ENCODE assay signal across 18 cellular contexts in genomic region chr6:70336976-70337375, GRCh38. TPM values are rescaled to one million over a fixed set of nuclear protein-coding genes. Genes with fewer than 3 reads are reported as not detected.
DNase-seq lines count a peak whose midpoint lies in the region; ATAC-seq, FAIRE-seq and TF ChIP-seq lines count a peak whose summit lies in the region.
"Had no signal": no experiment of that assay in that cellular context is flagged by ENCODE, and none has a peak within 500 bp of the region (broad histone marks: within the 10 kb centered on the region; RNA-seq: fewer than 3 reads in every experiment).

No MANE protein-coding gene starts in this region.

- H2AFZ ChIP-seq in K562 (ENCODE audit: low read depth, low read length) = peak overlapping the region; percentile 1
- H2AFZ ChIP-seq: GM23248 had no signal

- peaks cover 49% of the 10 kb centered on the region for H3K9me3 Mint-ChIP-seq in mesothelial cell of epicardium

- peak overlapping the region; percentile 67; the same call in 1 of the 2 replicates for H3K4me2 ChIP-seq in K562 (ENCODE audit: insufficient read depth, low read length)

- H3K9me1 ChIP-seq in K562 (ENCODE audit: control insufficient read depth, insufficient read depth, low read length) = no peaks in the 10 kb centered on the region

- no peak for TF ChIP-seq EP300 in K562 (IDR thresholded peaks at IDR 0.05; ENCODE audit: low read length)

- TF ChIP-seq RAD21 in K562 (CRISPR knock-in tag; conservative IDR thresholded peaks at IDR 0.05 in 1 of 2, IDR thresholded peaks at IDR 0.05 in 1 of 2) = no peak

- no peak for DNase-seq in K562 (ENCODE audit: extremely low read depth in 1 of 4, low spot score in 3 of 4)
- peak; percentile 34 for DNase-seq in small intestine
- no peak for DNase-seq in cortex of kidney (lab: John Stamatoyannopoulos, UW)
- DNase-seq in D721Med (ENCODE audit: insufficient read length, low spot score) = no peak
- no peak for DNase-seq in mesothelial cell of epicardium (ENCODE audit: low spot score in 2 of 2, unreplicated experiment in 2 of 2)
- DNase-seq: ACHN; BE2C; C1 segment of cervical spinal cord; CD4-positive, CD25-positive, alpha-beta regulatory T cell; GM23248; HCEC 1CT had no signal

- no peaks in the 10 kb centered on the region for H3K4me1 Mint-ChIP-seq in mesothelial cell of epicardium
- H3K4me1 Mint-ChIP-seq: CD4-positive, CD25-positive, alpha-beta regulatory T cell had no signal

- no peaks in the 10 kb centered on the region for H3K79me2 ChIP-seq in K562 (ENCODE audit: control insufficient read depth, insufficient read depth, low read length)

- H3K36me3 Mint-ChIP-seq in mesothelial cell of epicardium = no peaks in the 10 kb centered on the region
- H3K36me3 Mint-ChIP-seq: CD4-positive, CD25-positive, alpha-beta regulatory T cell had no signal

- TF ChIP-seq POLR2A in K562 (conservative IDR thresholded peaks at IDR 0.05) = no peak

- TF ChIP-seq CTCF in K562 (IDR thresholded peaks at IDR 0.05 in 2 of 3, conservative IDR thresholded peaks at IDR 0.05 in 1 of 3; ENCODE audit: insufficient read depth in 2 of 3, low read depth in 1 of 3, low read length in 3 of 3) (no peak), D721Med (IDR thresholded peaks at IDR 0.05; ENCODE audit: insufficient read depth, missing control alignments) (no peak), mesothelial cell of epicardium (IDR thresholded peaks at IDR 0.05; ENCODE audit: unreplicated experiment) (no peak)

- peak overlapping the region; percentile 56 for H3K27ac ChIP-seq in K562 (ENCODE audit: extremely low read depth, low read depth, low read length)
- peak overlapping the region; percentile 59 for H3K27ac ChIP-seq in mesodermal cell (ENCODE audit: low read depth, low read length, severe bottlenecking)
- H3K27ac ChIP-seq in small intestine (ENCODE audit: low read depth in 1 of 2, low read length in 1 of 2) = no peak overlapping the region
- H3K27ac ChIP-seq: GM23248 had no signal

- no peaks in the 10 kb centered on the region for H3K27me3 ChIP-seq in K562 (ENCODE audit: control insufficient read depth in 2 of 2, insufficient read depth in 2 of 2, low read length in 2 of 2)
- no peaks in the 10 kb centered on the region for H3K27me3 ChIP-seq in small intestine (ENCODE audit: control insufficient read depth in 2 of 2, insufficient read depth in 2 of 2, low read length in 2 of 2)

- 38% methylated on average over 5 of the region's 5 CpGs for WGBS in K562 (ENCODE audit: insufficient coverage, low coverage, missing lambda C conversion rate)
- 80 to 97% methylated on average over 3 to 5 of the region's 5 CpGs for WGBS in mesodermal cell (ENCODE audit: insufficient coverage in 2 of 2), 2 experiments
- WGBS in small intestine, 3 donors = 8 to 57% (median 37%) methylated on average over 5 of the region's 5 CpGs

- in situ Hi-C loops in K562 (cut with MboI) = no loop called here

- intact Hi-C loops in K562 (cut with micrococcal nuclease) = no loop called here

- POLR2A ChIA-PET in K562 (lab: Yijun Ruan, JAX) = interaction anchor here (0.6 to 2.6 kb wide), 7 partner anchors 9 to 334 kb away, joined by 3 to 15 read pairs (median 4); no protein-coding TSS in a partner anchor

- CTCF ChIA-PET in K562 (lab: Yijun Ruan, JAX; ENCODE audit: low intra/inter-chr PET ratio) = no interaction called here

- BruUV-seq in K562 (replicated peaks; lab: Mats Ljungman, UMichigan) = no TSS peak

- H3K27ac Mint-ChIP-seq in mesothelial cell of epicardium = no peak overlapping the region

- H3K4me1 ChIP-seq in K562 (replicated peaks in 1 of 2; ENCODE audit: control insufficient read depth in 2 of 2, insufficient read depth in 2 of 2, low read length in 2 of 2) = peaks cover 8 to 13% of the 10 kb centered on the region in 2 experiments
- H3K4me1 ChIP-seq in mesodermal cell (ENCODE audit: control insufficient read depth, insufficient read depth, low read length, poor library complexity, severe bottlenecking) = peaks cover 4% of the 10 kb centered on the region
- no peaks in the 10 kb centered on the region for H3K4me1 ChIP-seq in small intestine (ENCODE audit: control insufficient read depth in 2 of 2, insufficient read depth in 1 of 2, low read depth in 1 of 2, low read length in 1 of 2)
- H3K4me1 ChIP-seq: BE2C had no signal

- H4K20me1 ChIP-seq in K562 (replicated peaks; ENCODE audit: control insufficient read depth, insufficient read depth, low read length) = no peaks in the 10 kb centered on the region

- H3K4me3 Mint-ChIP-seq in mesothelial cell of epicardium = no peak overlapping the region
- H3K4me3 Mint-ChIP-seq: CD4-positive, CD25-positive, alpha-beta regulatory T cell had no signal

- H3K27me3 Mint-ChIP-seq in mesothelial cell of epicardium (ENCODE audit: low read depth) = peaks cover 26% of the 10 kb centered on the region

- no peak overlapping the region for H3K4me3 ChIP-seq in K562
- no peak overlapping the region for H3K4me3 ChIP-seq in mesodermal cell (ENCODE audit: extremely low read depth, insufficient read depth, low read length, poor library complexity, severe bottlenecking)
- H3K4me3 ChIP-seq in small intestine (ENCODE audit: low read depth in 1 of 2, low read length in 2 of 2) = no peak overlapping the region
- H3K4me3 ChIP-seq: GM23248 had no signal

- H3K9me3 ChIP-seq in K562 (replicated peaks; ENCODE audit: control insufficient read depth, insufficient read depth, low read depth, low read length) (peaks cover 11% of the 10 kb centered on the region), mesodermal cell (ENCODE audit: control insufficient read depth, low read length) (no peaks in the 10 kb centered on the region), small intestine (ENCODE audit: control insufficient read depth, low read depth) (no peaks in the 10 kb centered on the region)
- H3K9me3 ChIP-seq: BE2C had no signal

- no peak for FAIRE-seq in K562 (lab: Jason Lieb, UNC)
- no peak for FAIRE-seq in small intestine (lab: Jason Lieb, UNC)
- FAIRE-seq in D721Med (lab: Jason Lieb, UNC) = no peak
- FAIRE-seq: A204.1, G401.6, GM12891, GM19239, H54 had no signal

- ATAC-seq in K562 = peak; percentile 70

- H3K36me3 ChIP-seq in K562 (ENCODE audit: control insufficient read depth, insufficient read depth, low read length) = no peaks in the 10 kb centered on the region
- no peaks in the 10 kb centered on the region for H3K36me3 ChIP-seq in mesodermal cell (ENCODE audit: control insufficient read depth, insufficient read depth, low read length)
- H3K36me3 ChIP-seq in small intestine (ENCODE audit: control insufficient read depth in 2 of 2, insufficient read depth in 2 of 2, low read length in 2 of 2) = no peaks in the 10 kb centered on the region
- H3K36me3 ChIP-seq: BE2C had no signal

- peak overlapping the region in 1 of 2 experiments; percentile 33; a peak in 3 of 4 replicates for H3K9ac ChIP-seq in K562 (ENCODE audit: insufficient read depth in 1 of 2, low read depth in 2 of 2, low read length in 2 of 2)
- H3K9ac ChIP-seq: GM23248 had no signal

RNA-seq across cellular contexts. Expression of gene COL9A1, which starts 34.1 kb away (rescaled TPM):
- total RNA-seq in K562 (2011; cell fraction: chromatin; rRNA removed; ENCODE audit: low replicate concordance) = 0.12 and 0.19 TPM in 2 replicates
- total RNA-seq in K562 (2011; cell fraction: nucleolus; rRNA removed) = not detected in 2 replicates
- not detected in 2 replicates for total RNA-seq in K562 (2011; cell fraction: nucleoplasm; rRNA removed)
- total RNA-seq in K562 (2014; rRNA removed) (0.05 and 0.08 TPM in 2 replicates), K562 (2014; rRNA removed; fragmentation: Illumina TruSeq; extraction: Trizol) (0.07 TPM in 1 of 2 replicates, not detected in the other), K562 (2015; rRNA removed; fragmentation: Illumina TruSeq; extraction: Trizol) (0.07 TPM in 1 of 2 replicates, not detected in the other), K562 (2021) (0.13 TPM in 2 replicates), mesothelial cell of epicardium (8.1 to 9.1 TPM (median 8.7 TPM) in 3 replicates)
- polyA plus RNA-seq in K562 (2011; rRNA removed) (0.03 and 0.04 TPM in 2 replicates), K562 (2014; fragmentation: Illumina TruSeq; extraction: Trizol) (not detected in 2 replicates), K562 (2014; fragmentation: Nextera tagmentation; extraction: Ambion mirVana) (under 1 TPM; 0.01 to 0.03 TPM), K562 (2014; rRNA removed) (0.09 TPM in 1 of 2 replicates, not detected in the other), small intestine (under 1 TPM in 1 of 3 donors, not detected in 2; 0.34 TPM)
- 0.06 TPM in 1 of 2 replicates, not detected in the other for polyA plus RNA-seq in K562 (2011; cell fraction: cytosol; rRNA removed)
- 0.13 TPM in 1 of 2 replicates, not detected in the other for polyA plus RNA-seq in K562 (2011; cell fraction: nucleus; rRNA removed)
- 0.09 and 0.36 TPM in 2 replicates for polyA plus RNA-seq in K562 (2012)
- not detected in 2 replicates for polyA minus RNA-seq in K562 (2011; rRNA and poly(A)+ RNA removed)
- polyA minus RNA-seq in K562 (2011; cell fraction: cytosol; rRNA and poly(A)+ RNA removed) = not detected in 2 replicates
- polyA minus RNA-seq in K562 (2011; cell fraction: nucleus; rRNA and poly(A)+ RNA removed) = not detected in 2 replicates
- 2.9 TPM for polyA plus RNA-seq in mesodermal cell (2013, experiment 1 of 2)
- 2.2 TPM for polyA plus RNA-seq in mesodermal cell (2013, experiment 2 of 2)
- total RNA-seq: CD4-positive, CD25-positive, alpha-beta regulatory T cell; GM23248; HT-29 had no signal
- polyA plus RNA-seq: CD4-positive, CD25-positive, alpha-beta regulatory T cell; GM23248 had no signal

Comparison
In these comparisons a context has a peak if more than half of its experiments do, and no peak if none do; other contexts are left out.
1. H3K27ac ChIP-seq: peak in K562 (single experiment) and mesodermal cell (single experiment); none in small intestine (0 of 2).